Comparison of ENCODE assay signal across 8 cellular contexts in the genomic region with DNA sequence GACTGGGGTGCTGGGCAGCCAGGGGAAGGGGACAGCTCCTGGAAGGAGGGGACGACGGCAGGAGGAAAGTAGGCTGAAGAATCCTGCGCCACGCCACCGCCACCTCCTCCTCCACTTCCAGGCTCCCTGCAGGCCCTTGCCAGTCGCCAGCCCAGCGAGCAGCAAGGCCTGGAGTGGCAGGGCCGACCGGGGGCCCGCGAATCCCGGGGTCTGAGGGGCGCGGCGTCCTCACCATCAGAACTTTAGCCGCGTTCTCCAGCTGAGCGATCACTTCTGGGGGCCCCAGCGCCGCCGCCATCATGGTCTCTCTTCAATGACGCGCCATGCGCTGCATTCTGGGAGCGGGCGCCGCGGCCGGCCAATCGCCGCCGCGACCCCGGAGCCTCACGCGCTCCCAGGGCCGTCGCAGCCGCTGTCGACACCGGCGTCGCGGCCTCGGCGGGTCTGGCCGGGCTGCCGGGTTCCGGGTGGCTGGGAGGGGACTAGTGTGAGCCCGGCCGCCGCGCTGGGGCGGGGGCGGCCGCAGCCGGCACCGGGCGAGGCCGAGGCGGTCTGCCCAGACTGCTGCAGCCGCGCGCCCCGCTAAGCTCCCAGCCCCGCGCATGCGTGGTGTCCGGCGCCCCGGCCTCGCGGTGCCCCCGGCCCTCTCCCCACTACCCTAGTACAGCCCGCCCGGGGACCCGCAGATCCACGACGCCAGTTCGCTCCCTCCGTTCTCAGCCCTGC.
DNase-seq lines count a peak whose midpoint lies in the region; ATAC-seq and TF ChIP-seq lines count a peak whose summit lies in the region.

A gene (minus strand): TSS at position 309 of the 726 bp plus-strand sequence. CDS start 8 bp downstream, at position 301.

- H3K79me2 ChIP-seq in DND-41 (ENCODE audit: insufficient read depth, low read length): peaks cover 55% of the 10 kb centered on the region

- peaks cover 36% of the 10 kb centered on the region for H3K4me1 ChIP-seq in DND-41 (ENCODE audit: insufficient read depth, low read length)
- H3K4me1 ChIP-seq in neuron (ENCODE audit: insufficient read depth, low read length): peaks cover 16% of the 10 kb centered on the region
- H3K4me1 ChIP-seq in subcutaneous abdominal adipose tissue (ENCODE audit: control insufficient read depth in 5 of 5, insufficient read depth in 5 of 5, low read length in 5 of 5): peaks cover 2 to 22% (median 19%) of the 10 kb centered on the region in 5 donors

- H3K27me3 ChIP-seq in DND-41 (ENCODE audit: insufficient read depth, low read length, poor library complexity) (no peaks in the 10 kb centered on the region), neuron (ENCODE audit: insufficient read depth, low read length) (no peaks in the 10 kb centered on the region), subcutaneous abdominal adipose tissue (ENCODE audit: control insufficient read depth in 5 of 5, insufficient read depth in 4 of 5, low read length in 5 of 5) (no peaks in the 10 kb centered on the region)

- H3K4me3 ChIP-seq in DND-41 (ENCODE audit: low read depth in 1 of 2, low read length in 2 of 2) (peak within 1 kb of the TSS; percentile 81 to 90), foreskin fibroblast (ENCODE audit: low read depth in 1 of 2, low read length in 2 of 2) (peak within 1 kb of the TSS; percentile 96 to 98), neuron (ENCODE audit: low read length) (peak within 1 kb of the TSS; percentile 69), subcutaneous abdominal adipose tissue (ENCODE audit: low read depth in 1 of 5, low read length in 5 of 5) (peak within 1 kb of the TSS; percentile 92 to 98 (median 96))

- TF ChIP-seq EP300 in Ishikawa (IDR thresholded peaks at IDR 0.05; ENCODE audit: borderline replicate concordance): no peak

- H3K9me3 ChIP-seq in DND-41 (ENCODE audit: insufficient read depth, low read length, severe bottlenecking) (no peaks in the 10 kb centered on the region), neuron (ENCODE audit: low read length) (no peaks in the 10 kb centered on the region), subcutaneous abdominal adipose tissue (ENCODE audit: control insufficient read depth in 5 of 5, low read length in 5 of 5) (no peaks in the 10 kb centered on the region)

- H3K36me3 ChIP-seq in DND-41 (ENCODE audit: insufficient read depth, low read length): peaks cover 15% of the 10 kb centered on the region
- H3K36me3 ChIP-seq in neuron (ENCODE audit: insufficient read depth, low read length): peaks cover 8% of the 10 kb centered on the region
- H3K36me3 ChIP-seq in subcutaneous abdominal adipose tissue (ENCODE audit: control insufficient read depth in 5 of 5, insufficient read depth in 5 of 5, low read length in 5 of 5): peaks cover 0 to 9% (median 2%) of the 10 kb centered on the region in 5 donors

- DNase-seq in DND-41: peak; percentile 82
- peak; percentile 66 to 69 for DNase-seq in SHP77 (lab: John Stamatoyannopoulos, UW)
- peak; percentile 72 for DNase-seq in activated gamma-delta T cell (lab: John Stamatoyannopoulos, UW)
- peak; percentile 77 to 93 for DNase-seq in foreskin fibroblast

- ATAC-seq in DND-41 (ENCODE audit: insufficient read depth, low read depth) (peak; percentile 94), GM21529 (IDR thresholded peaks at IDR 0.05; ENCODE audit: unreplicated experiment) (peak; percentile 91)

- peak within 1 kb of the TSS; percentile 83 for H3K27ac ChIP-seq in DND-41 (ENCODE audit: low read length)
- H3K27ac ChIP-seq in subcutaneous abdominal adipose tissue (ENCODE audit: low read depth, low read length): peak within 1 kb of the TSS; percentile 84

- H3K4me2 ChIP-seq in DND-41 (ENCODE audit: insufficient read depth, low read length): peak within 1 kb of the TSS; percentile 85

- H2AFZ ChIP-seq in DND-41 (ENCODE audit: low read depth, low read length) (peak within 1 kb of the TSS; percentile 100), neuron (ENCODE audit: low read depth, low read length) (peak within 1 kb of the TSS; percentile 99)

- no peak for TF ChIP-seq RAD21 in Ishikawa (IDR thresholded peaks at IDR 0.05; ENCODE audit: low read depth)

- H4K20me1 ChIP-seq in DND-41 (ENCODE audit: insufficient read depth, low read length): peaks cover 8% of the 10 kb centered on the region; the same call in 1 of the 2 replicates

- H3K9ac ChIP-seq in DND-41 (ENCODE audit: low read depth, low read length) (peak within 1 kb of the TSS; percentile 90), subcutaneous abdominal adipose tissue (ENCODE audit: low read length in 5 of 5) (peak within 1 kb of the TSS; percentile 89 to 95 (median 93))

- no peak for TF ChIP-seq CTCF in DND-41 (IDR thresholded peaks at IDR 0.05; ENCODE audit: borderline replicate concordance, extremely low read depth, low read length, poor library complexity, severe bottlenecking)
- TF ChIP-seq CTCF in foreskin fibroblast (IDR thresholded peaks at IDR 0.05; ENCODE audit: low read depth, low read length): no peak

TF ChIP-seq in Ishikawa, 13 proteins besides CTCF, POLR2A, EP300 and RAD21:
- 0 out of 2 replicates have a peak, but pooled peaks have one; percentile 34 for TF ChIP-seq FOXM1 (IDR thresholded peaks at IDR 0.05; ENCODE audit: borderline replicate concordance, low read depth)
- TF ChIP-seq TEAD4 (IDR thresholded peaks at IDR 0.05): no peak
- peak; percentile 87 for TF ChIP-seq CREB1 (IDR thresholded peaks at IDR 0.05; ENCODE audit: low read depth)
- TF ChIP-seq, protein P1, sequence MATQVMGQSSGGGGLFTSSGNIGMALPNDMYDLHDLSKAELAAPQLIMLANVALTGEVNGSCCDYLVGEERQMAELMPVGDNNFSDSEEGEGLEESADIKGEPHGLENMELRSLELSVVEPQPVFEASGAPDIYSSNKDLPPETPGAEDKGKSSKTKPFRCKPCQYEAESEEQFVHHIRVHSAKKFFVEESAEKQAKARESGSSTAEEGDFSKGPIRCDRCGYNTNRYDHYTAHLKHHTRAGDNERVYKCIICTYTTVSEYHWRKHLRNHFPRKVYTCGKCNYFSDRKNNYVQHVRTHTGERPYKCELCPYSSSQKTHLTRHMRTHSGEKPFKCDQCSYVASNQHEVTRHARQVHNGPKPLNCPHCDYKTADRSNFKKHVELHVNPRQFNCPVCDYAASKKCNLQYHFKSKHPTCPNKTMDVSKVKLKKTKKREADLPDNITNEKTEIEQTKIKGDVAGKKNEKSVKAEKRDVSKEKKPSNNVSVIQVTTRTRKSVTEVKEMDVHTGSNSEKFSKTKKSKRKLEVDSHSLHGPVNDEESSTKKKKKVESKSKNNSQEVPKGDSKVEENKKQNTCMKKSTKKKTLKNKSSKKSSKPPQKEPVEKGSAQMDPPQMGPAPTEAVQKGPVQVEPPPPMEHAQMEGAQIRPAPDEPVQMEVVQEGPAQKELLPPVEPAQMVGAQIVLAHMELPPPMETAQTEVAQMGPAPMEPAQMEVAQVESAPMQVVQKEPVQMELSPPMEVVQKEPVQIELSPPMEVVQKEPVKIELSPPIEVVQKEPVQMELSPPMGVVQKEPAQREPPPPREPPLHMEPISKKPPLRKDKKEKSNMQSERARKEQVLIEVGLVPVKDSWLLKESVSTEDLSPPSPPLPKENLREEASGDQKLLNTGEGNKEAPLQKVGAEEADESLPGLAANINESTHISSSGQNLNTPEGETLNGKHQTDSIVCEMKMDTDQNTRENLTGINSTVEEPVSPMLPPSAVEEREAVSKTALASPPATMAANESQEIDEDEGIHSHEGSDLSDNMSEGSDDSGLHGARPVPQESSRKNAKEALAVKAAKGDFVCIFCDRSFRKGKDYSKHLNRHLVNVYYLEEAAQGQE (IDR thresholded peaks at IDR 0.05; ENCODE audit: low read depth): 0 out of 2 replicates have a peak, but pooled peaks have one; percentile 15
- no peak; the same call in 1 of the 2 replicates for TF ChIP-seq EGR1 (IDR thresholded peaks at IDR 0.05)
- TF ChIP-seq, protein P2, sequence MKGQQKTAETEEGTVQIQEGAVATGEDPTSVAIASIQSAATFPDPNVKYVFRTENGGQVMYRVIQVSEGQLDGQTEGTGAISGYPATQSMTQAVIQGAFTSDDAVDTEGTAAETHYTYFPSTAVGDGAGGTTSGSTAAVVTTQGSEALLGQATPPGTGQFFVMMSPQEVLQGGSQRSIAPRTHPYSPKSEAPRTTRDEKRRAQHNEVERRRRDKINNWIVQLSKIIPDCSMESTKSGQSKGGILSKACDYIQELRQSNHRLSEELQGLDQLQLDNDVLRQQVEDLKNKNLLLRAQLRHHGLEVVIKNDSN (IDR thresholded peaks at IDR 0.05): 0 out of 2 replicates have a peak, but pooled peaks have one; percentile 7
- peak; percentile 51; the same call in 1 of the 2 replicates for TF ChIP-seq TCF12 (IDR thresholded peaks at IDR 0.05; ENCODE audit: low read depth)
- 0 out of 2 replicates have a peak, but pooled peaks have one; percentile 38 for TF ChIP-seq ZBTB7A (IDR thresholded peaks at IDR 0.05; ENCODE audit: low read depth)
- TF ChIP-seq YY1 (IDR thresholded peaks at IDR 0.05; ENCODE audit: low read depth): peak; percentile 96
- TF ChIP-seq CEBPB (IDR thresholded peaks at IDR 0.05): no peak
- peak; percentile 91 for TF ChIP-seq TAF1 (IDR thresholded peaks at IDR 0.05; ENCODE audit: low read depth)
- TF ChIP-seq, protein P3, sequence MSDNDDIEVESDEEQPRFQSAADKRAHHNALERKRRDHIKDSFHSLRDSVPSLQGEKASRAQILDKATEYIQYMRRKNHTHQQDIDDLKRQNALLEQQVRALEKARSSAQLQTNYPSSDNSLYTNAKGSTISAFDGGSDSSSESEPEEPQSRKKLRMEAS (IDR thresholded peaks at IDR 0.05): peak; percentile 55; the same call in 1 of the 2 replicates
- no peak for TF ChIP-seq NFIC (IDR thresholded peaks at IDR 0.05)
TF ChIP-seq in Ishikawa: peak in this region for 9.

Comparison
In these comparisons a context has a peak if more than half of its experiments do, and no peak if none do; other contexts are left out.
1. Peak in every context shown above with its lines: DNase-seq, ATAC-seq, H3K4me3 ChIP-seq and H3K27ac ChIP-seq.